31 cellular contexts compared by ENCODE assay signal in the genomic region with DNA sequence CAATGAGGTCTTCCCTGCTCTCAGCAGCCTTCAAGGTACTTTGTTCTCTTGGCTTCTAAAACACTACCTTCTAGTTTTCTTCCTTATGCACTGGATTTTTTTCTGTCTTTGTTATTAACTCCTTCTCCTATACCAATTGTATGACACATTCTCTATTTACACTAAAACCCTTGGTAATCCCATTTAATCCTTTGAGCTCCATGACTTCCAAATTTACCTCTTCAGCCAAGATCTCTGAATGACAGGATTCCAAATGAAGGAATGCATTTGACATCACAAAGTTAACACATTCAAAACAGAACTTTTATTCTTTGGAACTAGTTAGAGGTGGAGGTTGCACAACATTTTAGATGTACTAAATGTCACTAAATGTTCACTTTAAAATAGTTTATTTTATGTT.
"Had no signal": no experiment of that assay in that cellular context is flagged by ENCODE, and none has a peak within 500 bp of the region (broad histone marks: within the 10 kb centered on the region; RNA-seq: fewer than 3 reads in every experiment).

No MANE protein-coding gene starts in this region.

- H2AFZ ChIP-seq: PC-9 had no signal

- H3K36me3 ChIP-seq: cardiac muscle cell, WERI-Rb-1 had no signal

- FAIRE-seq: RCC 7860 had no signal

- ATAC-seq: activated T-cell treated with anti-CD3 and anti-CD28 coated beads, Interleukin-2, amount 50 U/mL, for 72 hours; activated T-helper 17 cell treated with anti-CD3 and anti-CD28 coated beads, Interleukin-2, amount 50 U/mL, for 72 hours; Right ventricle myocardium inferior had no signal

- H3K27me3 ChIP-seq: cardiac muscle cell had no signal

- H3K4me3 ChIP-seq: cardiac muscle cell, PC-9 had no signal

- H3K27ac ChIP-seq: cardiac muscle cell, PC-9, RWPE1, WERI-Rb-1 had no signal

- DNase-seq: activated CD4-positive, alpha-beta memory T cell treated with anti-CD3 and anti-CD28 coated beads, Interleukin-2, amount 10 ng/mL, durations not matched to agents 7 days and 5 days; activated CD4-positive, alpha-beta T cell treated with anti-CD3 and anti-CD28 coated beads for 1 hour; activated CD4-positive, alpha-beta T cell treated with anti-CD3 and anti-CD28 coated beads for 48 hours; activated CD4-positive, CD25-positive, alpha-beta regulatory T cell; activated CD8-positive, alpha-beta memory T cell treated with anti-CD3 and anti-CD28 coated beads for 24 hours; activated effector memory CD4-positive, alpha-beta T cell treated with anti-CD3 and anti-CD28 coated beads, Interleukin-2, amount 50 U/mL, for 16 hours; activated naive CD4-positive, alpha-beta T cell; activated naive CD4-positive, alpha-beta T cell treated with anti-CD3 and anti-CD28 coated beads, Interleukin-2, amount 50 U/mL, for 16 hours; activated naive CD8-positive, alpha-beta T cell treated with anti-CD3 and anti-CD28 coated beads for 36 hours; activated T-cell treated with anti-CD3 and anti-CD28 coated beads, Interleukin-2, amount 50 U/mL, for 1 hour; activated T-cell treated with anti-CD3 and anti-CD28 coated beads, Interleukin-2, amount 50 U/mL, for 72 hours; amniotic stem cell; aorta; NCI-H1105; NCI-H1417 treated with DMSO at 0.1 percent for 48 hours; NCI-H187 treated with DMSO at 0.1 percent for 48 hours; NCI-H2081; NCI-H226; NCI-H446 treated with DMSO at 0.1 percent for 48 hours; NCI-H69; PC-9; SW 1271; T-helper 1 cell; T-helper 2 cell; T-helper 9 cell; WERI-Rb-1 had no signal

- H3K4me2 ChIP-seq: PC-9 had no signal
